ENCODE assay signal across 1 cellular context in the genomic region with DNA sequence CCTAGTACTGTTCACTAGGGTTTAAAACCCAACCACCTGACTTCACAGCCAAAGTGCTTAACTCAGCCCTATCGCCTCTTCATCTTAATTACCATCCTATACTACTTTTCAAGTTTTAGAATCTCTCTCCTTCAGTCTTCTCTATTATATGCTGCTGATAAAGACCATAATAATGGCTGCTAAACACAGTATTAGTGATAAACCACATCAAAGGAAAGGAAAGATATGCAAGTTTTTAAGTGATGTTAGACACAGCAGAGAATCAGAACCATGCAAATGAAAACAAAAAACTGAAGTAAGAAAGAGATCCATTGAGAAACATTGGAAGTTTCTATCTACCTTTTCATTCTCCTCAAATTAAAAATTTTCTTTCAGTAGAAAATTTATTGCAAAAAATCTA.
TF ChIP-seq lines count a peak whose summit lies in the region.

No MANE protein-coding gene starts in this region.

TF ChIP-seq in GM12878, 131 proteins besides CTCF, POLR2A, EP300 and RAD21 (continued from another document):
- TF ChIP-seq USF2 (IDR thresholded peaks at IDR 0.05; ENCODE audit: borderline replicate concordance, low read depth, low read length): no peak
- TF ChIP-seq TCF7 (IDR thresholded peaks at IDR 0.05; ENCODE audit: borderline replicate concordance): peak; percentile 82
- TF ChIP-seq DPF2 (IDR thresholded peaks at IDR 0.05): no peak
- TF ChIP-seq IRF4 (IDR thresholded peaks at IDR 0.05; ENCODE audit: low read depth, low read length): no peak
- TF ChIP-seq RUNX3 (IDR thresholded peaks at IDR 0.05; ENCODE audit: low read length): peak; percentile 61; the same call in 1 of the 2 replicates
- TF ChIP-seq MYB (IDR thresholded peaks at IDR 0.05; ENCODE audit: borderline replicate concordance, low read depth, low read length): no peak
- no peak for TF ChIP-seq SREBF1 (IDR thresholded peaks at IDR 0.05; ENCODE audit: low read length)
- no peak for TF ChIP-seq SRF (IDR thresholded peaks at IDR 0.05; ENCODE audit: low read depth in 2 of 2, low read length in 2 of 2)
